In the genomic region with DNA sequence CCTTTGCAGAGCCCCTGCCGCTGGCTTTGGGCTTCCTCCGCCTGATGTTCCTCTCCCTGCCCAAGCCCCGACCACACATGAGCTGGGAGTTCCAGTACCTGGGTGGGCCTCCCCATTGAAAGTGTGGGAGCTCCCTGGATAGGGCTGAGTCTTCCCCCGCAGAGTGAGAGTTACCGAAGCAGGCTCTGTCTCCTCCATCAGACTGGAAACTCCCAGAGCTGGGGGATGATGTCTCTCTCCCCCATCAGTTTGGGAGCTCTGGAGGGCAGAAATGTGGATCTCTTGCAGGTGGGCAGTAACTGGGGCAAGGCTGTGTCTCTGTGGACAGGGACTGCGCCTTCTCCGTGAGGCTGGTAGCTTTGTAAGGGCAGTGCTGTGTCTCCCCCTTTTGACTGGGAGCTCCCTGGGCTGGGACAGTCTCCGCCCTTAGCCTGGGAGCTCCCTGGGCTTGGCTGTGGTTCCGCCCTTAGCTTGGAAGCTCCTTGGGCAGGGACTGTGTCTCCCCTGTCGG, we compare ENCODE assay signal across 8 cellular contexts. TPM values are rescaled to one million over a fixed set of nuclear protein-coding genes. Genes with fewer than 3 reads are reported as not detected.
DNase-seq lines count a peak whose midpoint lies in the region; ATAC-seq and TF ChIP-seq lines count a peak whose summit lies in the region.

No MANE protein-coding gene starts in this region.

- peak; percentile 46 for TF ChIP-seq RAD21 in SK-N-SH (IDR thresholded peaks at IDR 0.05; ENCODE audit: low read length)

- H3K27me3 ChIP-seq in SK-N-SH (ENCODE audit: insufficient read depth) (no peaks in the 10 kb centered on the region), mucosa of stomach (ENCODE audit: control insufficient read depth, insufficient read depth, low read length) (no peaks in the 10 kb centered on the region)

- DNase-seq in SIG-M5 treated with dmso at 0.1 percent for 504 hours (lab: John Stamatoyannopoulos, UW; ENCODE audit: unreplicated experiment) (peak; percentile 28), SIG-M5 (lab: John Stamatoyannopoulos, UW) (no peak), SK-N-SH (no peak), epithelial cell of esophagus (ENCODE audit: low read depth) (peak; percentile 79), cerebellar nuclear complex (lab: John Stamatoyannopoulos, UW) (no peak), DMS79 treated with DMSO at 0.1 percent for 48 hours (lab: John Stamatoyannopoulos, UW) (no peak)

- H3K36me3 ChIP-seq in SK-N-SH (replicated peaks in 1 of 2; ENCODE audit: control insufficient read depth in 1 of 2, insufficient read depth in 2 of 2, low read length in 1 of 2) (peaks cover 9 to 24% of the 10 kb centered on the region in 2 experiments), mucosa of stomach (ENCODE audit: control insufficient read depth, insufficient read depth, low read length) (peaks cover 17% of the 10 kb centered on the region)

- H2AFZ ChIP-seq in SK-N-SH (ENCODE audit: low read depth) = no peak overlapping the region

- peak overlapping the region; percentile 77 for H3K9ac ChIP-seq in SK-N-SH
- peak overlapping the region; percentile 71 for H3K9ac ChIP-seq in mucosa of stomach (ENCODE audit: low read length)

- H3K4me1 ChIP-seq in SK-N-SH (ENCODE audit: control insufficient read depth in 1 of 2, insufficient read depth in 2 of 2, low read depth in 1 of 2, low read length in 1 of 2) = peaks cover 0 to 12% of the 10 kb centered on the region in 2 experiments; a peak in 1 of 4 replicates
- H3K4me1 ChIP-seq in mucosa of stomach (ENCODE audit: control insufficient read depth, insufficient read depth, low read length) = peaks cover 12% of the 10 kb centered on the region

- H3K79me2 ChIP-seq in SK-N-SH (ENCODE audit: insufficient read depth) = peaks cover 35% of the 10 kb centered on the region

- TF ChIP-seq EP300 in SK-N-SH (IDR thresholded peaks at IDR 0.05; ENCODE audit: borderline replicate concordance in 1 of 2, low read depth in 1 of 2, low read length in 1 of 2) = no peak

- peaks cover 8% of the 10 kb centered on the region; the same call in 1 of the 2 replicates for H4K20me1 ChIP-seq in SK-N-SH (ENCODE audit: insufficient read depth)

- CTCF ChIA-PET in SK-N-SH (lab: Yijun Ruan, JAX) = interaction anchor here (0.5 to 5.1 kb wide), 16 partner anchors 14 to 1195 kb away, joined by 3 to 19 read pairs (median 4); a partner anchor contains a TSS

- no peaks in the 10 kb centered on the region for H3K9me2 ChIP-seq in SK-N-SH

- peak overlapping the region; percentile 39 to 54; a peak in 3 of 4 replicates for H3K27ac ChIP-seq in SK-N-SH (ENCODE audit: low read depth in 2 of 2, low read length in 1 of 2)

- H3K4me3 ChIP-seq in SK-N-SH (ENCODE audit: low read depth in 2 of 2, low read length in 1 of 2) (peak overlapping the region; percentile 61 to 93), epithelial cell of esophagus (ENCODE audit: low read length) (peak overlapping the region; percentile 64), mucosa of stomach (ENCODE audit: low read length) (peak overlapping the region; percentile 88)

- TF ChIP-seq CTCF in SK-N-SH (IDR thresholded peaks at IDR 0.05) = peak; percentile 14; the same call in 1 of the 2 replicates
- TF ChIP-seq CTCF in epithelial cell of esophagus (IDR thresholded peaks at IDR 0.05; ENCODE audit: insufficient read depth, low read depth, low read length, missing control alignments) = peak; percentile 35

- H3K4me2 ChIP-seq in SK-N-SH = peak overlapping the region; percentile 99

- H3K9me3 ChIP-seq in SK-N-SH (no peaks in the 10 kb centered on the region), mucosa of stomach (ENCODE audit: control insufficient read depth, low read length) (no peaks in the 10 kb centered on the region)

- no CpG with 5 or more reads among the region's 10 CpGs for WGBS in SK-N-SH (ENCODE audit: low lambda C conversion rate)

- POLR2A ChIA-PET in SK-N-SH (lab: Yijun Ruan, JAX) = interaction anchor here (0.6 to 3.5 kb wide), 6 partner anchors 9 to 127 kb away, joined by 3 to 24 read pairs (median 5); a partner anchor contains a TSS

- no peaks in the 10 kb centered on the region for H3F3A ChIP-seq in SK-N-SH (replicated peaks; ENCODE audit: insufficient read depth)

- ATAC-seq in GM19328 (IDR thresholded peaks at IDR 0.05; ENCODE audit: unreplicated experiment) = no peak

TF ChIP-seq in SK-N-SH, 30 proteins besides CTCF, POLR2A, EP300 and RAD21:
- TF ChIP-seq SMC3 (IDR thresholded peaks at IDR 0.05; ENCODE audit: low read depth, low read length) (peak; percentile 4; the same call in 1 of the 2 replicates), MEF2A (IDR thresholded peaks at IDR 0.05; ENCODE audit: borderline replicate concordance, low read depth) (no peak)
TF ChIP-seq in SK-N-SH: peak in this region for 1.

RNA-seq across cellular contexts. Expression of a gene that starts 0.8 kb away (rescaled TPM):
- 36.7 and 55.6 TPM in 2 replicates for polyA plus RNA-seq in SK-N-SH (2012; rRNA removed)
- polyA plus RNA-seq in SK-N-SH (2012; cell fraction: cytosol; rRNA removed) = 12.5 and 21.6 TPM in 2 replicates
- polyA plus RNA-seq in SK-N-SH (2012; cell fraction: nucleus; rRNA removed) = 239 and 253 TPM in 2 replicates

RNA-seq across cellular contexts. Expression of a gene that starts 14.9 kb away (rescaled TPM):
- 4.2 and 7.5 TPM in 2 replicates for polyA plus RNA-seq in SK-N-SH (2012; rRNA removed)
- polyA plus RNA-seq in SK-N-SH (2012; cell fraction: cytosol; rRNA removed) = 5.1 and 7.2 TPM in 2 replicates
- 11.8 and 14.5 TPM in 2 replicates for polyA plus RNA-seq in SK-N-SH (2012; cell fraction: nucleus; rRNA removed)

RNA-seq across cellular contexts. Expression of a gene that starts 47.1 kb away (rescaled TPM):
- 18.7 and 24.2 TPM in 2 replicates for polyA plus RNA-seq in SK-N-SH (2012; rRNA removed)
- 8.1 and 13.2 TPM in 2 replicates for polyA plus RNA-seq in SK-N-SH (2012; cell fraction: cytosol; rRNA removed)
- polyA plus RNA-seq in SK-N-SH (2012; cell fraction: nucleus; rRNA removed) = 97.6 and 109 TPM in 2 replicates

RNA-seq across cellular contexts. Expression of a gene that starts 47.2 kb away (rescaled TPM):
- 1.5 and 1.8 TPM in 2 replicates for polyA plus RNA-seq in SK-N-SH (2012; rRNA removed)
- polyA plus RNA-seq in SK-N-SH (2012; cell fraction: cytosol; rRNA removed) = 0.51 and 0.89 TPM in 2 replicates
- polyA plus RNA-seq in SK-N-SH (2012; cell fraction: nucleus; rRNA removed) = 5.1 and 5.3 TPM in 2 replicates

RNA-seq across cellular contexts. Expression of a gene that starts 53.0 kb away (rescaled TPM):
- polyA plus RNA-seq in SK-N-SH (2012; rRNA removed) = 0.54 and 1.5 TPM in 2 replicates
- polyA plus RNA-seq in SK-N-SH (2012; cell fraction: cytosol; rRNA removed) = 0.64 and 1.2 TPM in 2 replicates
- polyA plus RNA-seq in SK-N-SH (2012; cell fraction: nucleus; rRNA removed) = 6.2 and 9.3 TPM in 2 replicates

Comparison
In these comparisons a context has a peak if more than half of its experiments do, and no peak if none do; other contexts are left out.
1. DNase-seq: peak in SIG-M5 treated with dmso at 0.1 percent for 504 hours (single experiment) and epithelial cell of esophagus (single experiment); none in SIG-M5 (single experiment), SK-N-SH (single experiment), cerebellar nuclear complex (0 of 2) and DMS79 treated with DMSO at 0.1 percent for 48 hours (single experiment).
2. Peak in every context shown above with its lines, with median percentiles within 50 percentile points of each other: H3K4me3 ChIP-seq.